ENCODE assay signal across 8 cellular contexts in the genomic region with DNA sequence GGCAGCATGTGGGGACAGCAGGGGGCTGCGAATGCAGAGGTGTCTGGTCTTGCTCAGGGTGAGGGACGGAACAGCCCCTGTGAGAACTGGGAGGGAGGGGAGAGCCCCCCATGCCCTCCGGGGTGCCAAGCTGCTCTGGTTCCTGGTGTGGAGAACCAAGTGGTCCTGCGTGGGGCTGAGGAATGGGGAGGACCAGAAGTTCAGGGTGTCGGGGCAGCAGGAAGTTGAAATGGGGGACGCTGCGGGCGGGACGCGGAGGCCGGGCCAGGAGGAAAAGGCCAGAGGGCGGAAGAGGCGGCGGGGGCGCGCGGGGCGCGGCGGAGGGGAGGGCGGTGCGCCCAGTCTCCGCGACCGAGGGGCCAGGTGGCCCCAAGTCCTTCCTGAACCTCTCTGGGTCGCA. TPM values are rescaled to one million over a fixed set of nuclear protein-coding genes. Genes with fewer than 3 reads are reported as not detected.
DNase-seq lines count a peak whose midpoint lies in the region; ATAC-seq, FAIRE-seq and TF ChIP-seq lines count a peak whose summit lies in the region.

No MANE protein-coding gene starts in this region.

- no peak for TF ChIP-seq EP300 in SK-N-SH (IDR thresholded peaks at IDR 0.05; ENCODE audit: borderline replicate concordance in 1 of 2, low read depth in 1 of 2, low read length in 1 of 2)

- peak overlapping the region; percentile 76 for H3K4me2 ChIP-seq in SK-N-SH

- CTCF ChIA-PET in SK-N-SH (lab: Yijun Ruan, JAX): interaction anchor here (0.6 to 5.9 kb wide), 39 partner anchors 8 to 417 kb away, joined by 3 to 55 read pairs (median 5); a partner anchor contains a TSS

- peak overlapping the region; percentile 80 for H3K4me3 Mint-ChIP-seq in glutamatergic neuron (ENCODE audit: unreplicated experiment)

- peak overlapping the region in 1 of 2 experiments; percentile 56; a peak in 1 of 4 replicates for H3K27ac ChIP-seq in SK-N-SH (ENCODE audit: low read depth in 2 of 2, low read length in 1 of 2)

- no peaks in the 10 kb centered on the region for H3K4me1 Mint-ChIP-seq in glutamatergic neuron (ENCODE audit: low read depth, unreplicated experiment)

- peak; percentile 24 for FAIRE-seq in GM12892 (lab: Jason Lieb, UNC)

- no peak for TF ChIP-seq RAD21 in SK-N-SH (IDR thresholded peaks at IDR 0.05; ENCODE audit: low read length)

- intact Hi-C loops in sciatic nerve (cut with DNase I): no loop called here

- no peak overlapping the region for H3K9ac ChIP-seq in SK-N-SH

- no peaks in the 10 kb centered on the region for H3K79me2 ChIP-seq in SK-N-SH (ENCODE audit: insufficient read depth)

- H3K9me3 ChIP-seq in SK-N-SH: no peaks in the 10 kb centered on the region

- no peaks in the 10 kb centered on the region for H3K9me2 ChIP-seq in SK-N-SH

- TF ChIP-seq POLR2A in GM12892 (IDR thresholded peaks at IDR 0.05; ENCODE audit: low read depth, low read length): no peak

- H3K36me3 ChIP-seq in SK-N-SH (replicated peaks in 1 of 2; ENCODE audit: control insufficient read depth in 1 of 2, insufficient read depth in 2 of 2, low read length in 1 of 2): no peaks in the 10 kb centered on the region

- H3K4me3 ChIP-seq in SK-N-SH (ENCODE audit: low read depth in 2 of 2, low read length in 1 of 2): peak overlapping the region; percentile 46 to 47

- no peaks in the 10 kb centered on the region for H3K36me3 Mint-ChIP-seq in glutamatergic neuron (ENCODE audit: unreplicated experiment)

- no peaks in the 10 kb centered on the region for H4K20me1 ChIP-seq in SK-N-SH (ENCODE audit: insufficient read depth)

- H3K27ac Mint-ChIP-seq in glutamatergic neuron (ENCODE audit: unreplicated experiment): peak overlapping the region; percentile 59

- ATAC-seq in sciatic nerve: no peak
- ATAC-seq in HG03457 (IDR thresholded peaks at IDR 0.05; ENCODE audit: unreplicated experiment): no peak

- WGBS in SK-N-SH (ENCODE audit: low lambda C conversion rate): 29% methylated on average over 14 of the region's 26 CpGs

- peak overlapping the region; percentile 78; the same call in 1 of the 2 replicates for H2AFZ ChIP-seq in SK-N-SH (ENCODE audit: low read depth)

- no peak for DNase-seq in GM12892 (ENCODE audit: insufficient read length)
- DNase-seq in SK-N-SH: no peak
- no peak for DNase-seq in glutamatergic neuron
- peak; percentile 73 for DNase-seq in sciatic nerve (ENCODE audit: low spot score)
- no peak for DNase-seq in AG08395 (ENCODE audit: low spot score)
- DNase-seq in OCI-M1 (lab: John Stamatoyannopoulos, UW): no peak
- no peak for DNase-seq in central memory CD4-positive, alpha-beta T cell

- H3K27me3 Mint-ChIP-seq in glutamatergic neuron (ENCODE audit: unreplicated experiment): peaks cover 10% of the 10 kb centered on the region

- H3K4me1 ChIP-seq in SK-N-SH (ENCODE audit: control insufficient read depth in 1 of 2, insufficient read depth in 2 of 2, low read depth in 1 of 2, low read length in 1 of 2): peaks cover 0 to 6% of the 10 kb centered on the region in 2 experiments; a peak in 1 of 4 replicates

- POLR2A ChIA-PET in SK-N-SH (lab: Yijun Ruan, JAX): interaction anchor here (0.6 to 1.0 kb wide), 5 partner anchors 17 to 165 kb away, joined by 3 to 5 read pairs (median 4); a partner anchor contains a TSS

- TF ChIP-seq CTCF in SK-N-SH (IDR thresholded peaks at IDR 0.05) (no peak), glutamatergic neuron (IDR thresholded peaks at IDR 0.05; ENCODE audit: partially characterized antibody, unreplicated experiment) (no peak)

- no peaks in the 10 kb centered on the region for H3K9me3 Mint-ChIP-seq in glutamatergic neuron (ENCODE audit: unreplicated experiment)

- no peaks in the 10 kb centered on the region for H3K27me3 ChIP-seq in SK-N-SH (ENCODE audit: insufficient read depth)

- H3F3A ChIP-seq in SK-N-SH (replicated peaks; ENCODE audit: insufficient read depth): no peaks in the 10 kb centered on the region

TF ChIP-seq in SK-N-SH, 30 proteins besides CTCF, POLR2A, EP300 and RAD21:
- TF ChIP-seq GABPA (IDR thresholded peaks at IDR 0.05; ENCODE audit: low read depth) (peak; percentile 59), NRF1 (IDR thresholded peaks at IDR 0.05; ENCODE audit: low read depth, low read length) (no peak)

RNA-seq across cellular contexts. Expression of a gene that starts 3.6 kb away (rescaled TPM):
- polyA plus RNA-seq in GM12892 (2012; ENCODE audit: missing spikeins): not detected
- polyA plus RNA-seq in SK-N-SH (2012; rRNA removed): 0.52 and 0.79 TPM in 2 replicates
- 0.33 and 0.49 TPM in 2 replicates for polyA plus RNA-seq in SK-N-SH (2012; cell fraction: cytosol; rRNA removed)
- polyA plus RNA-seq in SK-N-SH (2012; cell fraction: nucleus; rRNA removed): 0.75 and 1.0 TPM in 2 replicates
- total RNA-seq in glutamatergic neuron (ENCODE audit: unreplicated experiment): not detected
- total RNA-seq in sciatic nerve: 0.76 TPM

RNA-seq across cellular contexts. Expression of a gene that starts 28.1 kb away (rescaled TPM):
- polyA plus RNA-seq in GM12892 (2012; ENCODE audit: missing spikeins): not detected
- polyA plus RNA-seq in SK-N-SH (2012; rRNA removed): not detected in 2 replicates
- not detected in 2 replicates for polyA plus RNA-seq in SK-N-SH (2012; cell fraction: cytosol; rRNA removed)
- polyA plus RNA-seq in SK-N-SH (2012; cell fraction: nucleus; rRNA removed): not detected in 2 replicates
- not detected for total RNA-seq in glutamatergic neuron (ENCODE audit: unreplicated experiment)
- not detected for total RNA-seq in sciatic nerve
